13 cellular contexts compared by ENCODE assay signal in genomic region chr2:165601866-165602636, GRCh38.
DNase-seq lines count a peak whose midpoint lies in the region; ATAC-seq and TF ChIP-seq lines count a peak whose summit lies in the region.
"Had no signal": no experiment of that assay in that cellular context is flagged by ENCODE, and none has a peak within 500 bp of the region (broad histone marks: within the 10 kb centered on the region; RNA-seq: fewer than 3 reads in every experiment).

No MANE protein-coding gene starts in this region.

- DNase-seq in MV-4-11 (lab: John Stamatoyannopoulos, UW) (peak; percentile 29), epithelial cell of esophagus (ENCODE audit: low read depth) (peak; percentile 89), mesothelial cell of epicardium (ENCODE audit: low spot score in 2 of 2, unreplicated experiment in 2 of 2) (no peak), midbrain (lab: John Stamatoyannopoulos, UW) (no peak)
- DNase-seq: activated CD8-positive, alpha-beta memory T cell treated with anti-CD3 and anti-CD28 coated beads, Interleukin-2, amount 50 U/mL, for 48 hours; CD4-positive, CD25-positive, alpha-beta regulatory T cell; NCI-H1694 treated with DMSO at 0.1 percent for 48 hours; pancreas had no signal

- H3K9me3 Mint-ChIP-seq in mesothelial cell of epicardium, result peaks cover 6% of the 10 kb centered on the region

- H3K9me3 ChIP-seq in BLaER1 treated with 17β-estradiol and CSF1 and Interleukin-3, amounts not matched to agents 10 nM and 100 nM (replicated peaks in 1 of 11), result no peaks in the 10 kb centered on the region
- H3K9me3 ChIP-seq: pancreas had no signal

- H3K27me3 ChIP-seq in BLaER1 treated with 17β-estradiol and CSF1 and Interleukin-3, amounts not matched to agents 10 nM and 100 nM, result no peaks in the 10 kb centered on the region
- H3K27me3 ChIP-seq: pancreas had no signal

- no peaks in the 10 kb centered on the region for H4K20me1 ChIP-seq in BLaER1 treated with 17β-estradiol and CSF1 and Interleukin-3, amounts not matched to agents 10 nM and 100 nM

- H3K27ac ChIP-seq in BLaER1 treated with 17β-estradiol and CSF1 and Interleukin-3, amounts not matched to agents 10 nM and 100 nM, result no peak overlapping the region
- H3K27ac ChIP-seq: pancreas had no signal

- no peaks in the 10 kb centered on the region for H3K36me3 ChIP-seq in BLaER1 treated with 17β-estradiol and CSF1 and Interleukin-3, amounts not matched to agents 10 nM and 100 nM
- H3K36me3 ChIP-seq: pancreas had no signal

- no peak for TF ChIP-seq CTCF in epithelial cell of esophagus (IDR thresholded peaks at IDR 0.05; ENCODE audit: insufficient read depth, low read depth, low read length, missing control alignments)
- TF ChIP-seq CTCF in mesothelial cell of epicardium (IDR thresholded peaks at IDR 0.05; ENCODE audit: unreplicated experiment), result no peak

- peak overlapping the region; percentile 47 for H3K27ac Mint-ChIP-seq in mesothelial cell of epicardium
- H3K27ac Mint-ChIP-seq: CD4-positive, CD25-positive, alpha-beta regulatory T cell had no signal

- H3K4me3 Mint-ChIP-seq in mesothelial cell of epicardium, result no peak overlapping the region
- H3K4me3 Mint-ChIP-seq: CD4-positive, CD25-positive, alpha-beta regulatory T cell had no signal

- no peaks in the 10 kb centered on the region for H3K27me3 Mint-ChIP-seq in mesothelial cell of epicardium (ENCODE audit: low read depth)

- H3K4me3 ChIP-seq in BLaER1 treated with 17β-estradiol and CSF1 and Interleukin-3, amounts not matched to agents 10 nM and 100 nM, result no peak overlapping the region
- no peak overlapping the region for H3K4me3 ChIP-seq in epithelial cell of esophagus (ENCODE audit: low read length)
- H3K4me3 ChIP-seq: pancreas had no signal

- no peak for ATAC-seq in GM18858 (IDR thresholded peaks at IDR 0.05; ENCODE audit: unreplicated experiment)
- no peak for ATAC-seq in GM21717 (IDR thresholded peaks at IDR 0.05; ENCODE audit: unreplicated experiment)
- no peak for ATAC-seq in HG02588 (IDR thresholded peaks at IDR 0.05; ENCODE audit: unreplicated experiment)
- ATAC-seq: left lobe of liver had no signal

- peaks cover 0 to 11% (median 0%) of the 10 kb centered on the region in 10 experiments; a peak in 6 of 20 replicates for H3K4me1 ChIP-seq in BLaER1 treated with 17β-estradiol and CSF1 and Interleukin-3, amounts not matched to agents 10 nM and 100 nM

- H3K9ac ChIP-seq in BLaER1 treated with 17β-estradiol and CSF1 and Interleukin-3, amounts not matched to agents 10 nM and 100 nM, result no peak overlapping the region

- H3K4me2 ChIP-seq in BLaER1 treated with 17β-estradiol and CSF1 and Interleukin-3, amounts not matched to agents 10 nM and 100 nM, result peak overlapping the region in 6 of 11 experiments; percentile 12 to 36 (median 20); a peak in 6 of 22 replicates

- H3K4me1 Mint-ChIP-seq in mesothelial cell of epicardium, result peaks cover 24% of the 10 kb centered on the region
- H3K4me1 Mint-ChIP-seq: CD4-positive, CD25-positive, alpha-beta regulatory T cell had no signal

- H3K36me3 Mint-ChIP-seq in mesothelial cell of epicardium, result peaks cover 34% of the 10 kb centered on the region
- H3K36me3 Mint-ChIP-seq: CD4-positive, CD25-positive, alpha-beta regulatory T cell had no signal

Comparison
In these comparisons a context has a peak if more than half of its experiments do, and no peak if none do; other contexts are left out.
1. DNase-seq: peak in MV-4-11 (single experiment) and epithelial cell of esophagus (single experiment); none in mesothelial cell of epicardium (0 of 2) and midbrain (single experiment).